ENCODE assay signal across 9 cellular contexts in the genomic region with DNA sequence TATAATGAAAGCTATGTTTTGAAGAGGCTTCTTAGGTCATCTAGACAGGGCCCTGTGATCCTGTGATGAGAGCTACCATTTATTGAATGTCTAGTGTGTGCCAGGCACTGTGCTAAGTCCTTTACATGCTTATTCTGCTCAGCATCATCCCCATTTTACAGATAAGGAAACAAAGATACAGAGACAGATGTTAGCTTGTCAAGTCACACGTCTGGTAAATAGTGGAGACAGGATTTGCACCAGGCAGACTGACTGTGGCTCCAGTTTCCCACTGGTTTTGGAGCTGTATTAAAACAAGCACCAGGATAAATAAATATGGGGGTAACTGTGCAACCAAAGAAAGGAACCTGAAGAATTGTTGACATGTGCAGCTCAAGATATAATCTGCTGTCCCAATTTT. TPM values are rescaled to one million over a fixed set of nuclear protein-coding genes. Genes with fewer than 3 reads are reported as not detected.
A peak's percentile ranks its signal among the peaks of the same experiment; 100 is the strongest.
DNase-seq lines count a peak whose midpoint lies in the region; ATAC-seq, FAIRE-seq and TF ChIP-seq lines count a peak whose summit lies in the region.
"Had no signal": no experiment of that assay in that cellular context is flagged by ENCODE, and none has a peak within 500 bp of the region (broad histone marks: within the 10 kb centered on the region; RNA-seq: fewer than 3 reads in every experiment).

No MANE protein-coding gene starts in this region.

- H3K56ac ChIP-seq in mesendoderm (ENCODE audit: low read length) = no peak overlapping the region

- intact Hi-C loops in HepG2 (cut with micrococcal nuclease; ENCODE audit: unreplicated experiment) = loop anchor here (1.0 to 10.0 kb wide), 6 partner anchors 38 to 597 kb away; no protein-coding TSS in a partner anchor
- intact Hi-C loops in right lobe of liver (cut with DNase I) = no loop called here
- intact Hi-C loops in vagina (cut with DNase I) = loop anchor here (10.0 kb wide), 2 partner anchors 49 to 179 kb away; no protein-coding TSS in a partner anchor
- intact Hi-C loops in posterior cingulate gyrus (cut with DNase I) = loop anchor here (1.0 to 10.0 kb wide), 4 partner anchors 37 to 597 kb away; no protein-coding TSS in a partner anchor

- no peak overlapping the region for H2BK120ac ChIP-seq in mesendoderm (ENCODE audit: low read depth, low read length)

- TF ChIP-seq RAD21 in HepG2 (CRISPR knock-in tag; IDR thresholded peaks at IDR 0.05) = no peak

- TF ChIP-seq CTCF in HepG2 (CRISPR knock-in tag; IDR thresholded peaks at IDR 0.05) = no peak
- TF ChIP-seq CTCF in right lobe of liver (IDR thresholded peaks at IDR 0.05) = no peak
- no peak for TF ChIP-seq CTCF in vagina (IDR thresholded peaks at IDR 0.05)

- H3K36me3 ChIP-seq in HepG2 (replicated peaks in 1 of 2; ENCODE audit: control insufficient read depth in 1 of 2, insufficient read depth in 2 of 2, low read length in 2 of 2) (no peaks in the 10 kb centered on the region), right lobe of liver (no peaks in the 10 kb centered on the region), mesendoderm (ENCODE audit: control insufficient read depth, insufficient read depth, low read length) (no peaks in the 10 kb centered on the region), vagina (no peaks in the 10 kb centered on the region)

- H3K4me3 ChIP-seq in HepG2 (replicated peaks in 1 of 3; ENCODE audit: insufficient read depth in 1 of 3, low read depth in 2 of 3, low read length in 3 of 3) = no peak overlapping the region
- no peak overlapping the region for H3K4me3 ChIP-seq in right lobe of liver
- H3K4me3 ChIP-seq in mesendoderm (ENCODE audit: low read length) = no peak overlapping the region
- H3K4me3 ChIP-seq in vagina = no peak overlapping the region

- H3K23ac ChIP-seq in mesendoderm (ENCODE audit: low read length) = no peak overlapping the region

- no peaks in the 10 kb centered on the region for H3K79me1 ChIP-seq in mesendoderm (ENCODE audit: low read length)

- H3K27me3 ChIP-seq in HepG2 (ENCODE audit: control insufficient read depth in 1 of 2, insufficient read depth in 2 of 2, low read length in 2 of 2) (no peaks in the 10 kb centered on the region), right lobe of liver (no peaks in the 10 kb centered on the region), mesendoderm (ENCODE audit: insufficient read depth, low read length, poor library complexity) (no peaks in the 10 kb centered on the region), vagina (no peaks in the 10 kb centered on the region)

- WGBS in HepG2 (ENCODE audit: low lambda C conversion rate) = 74% methylated on average over 1 of the region's 1 CpG
- 100% methylated on average over 1 of the region's 1 CpG for WGBS in right lobe of liver (ENCODE audit: insufficient coverage, low coverage, low lambda C conversion rate, missing lambda C conversion rate)
- WGBS in mesendoderm (ENCODE audit: extremely low coverage, insufficient coverage, low lambda C conversion rate) = no CpG with 5 or more reads among the region's 1 CpG

- H3K4me1 ChIP-seq in HepG2 (ENCODE audit: insufficient read depth, low read length) = peaks cover 37% of the 10 kb centered on the region
- peaks cover 0 to 6% (median 0%) of the 10 kb centered on the region in 4 donors for H3K4me1 ChIP-seq in right lobe of liver
- H3K4me1 ChIP-seq in mesendoderm (ENCODE audit: control insufficient read depth, low read depth, low read length) = no peaks in the 10 kb centered on the region
- H3K4me1 ChIP-seq in vagina = no peaks in the 10 kb centered on the region

- H4K20me1 ChIP-seq in HepG2 (ENCODE audit: insufficient read depth, low read length) = no peaks in the 10 kb centered on the region

- TF ChIP-seq POLR2A in HepG2 (IDR thresholded peaks at IDR 0.05; ENCODE audit: insufficient read depth in 1 of 2, low read depth in 2 of 2, low read length in 2 of 2) = no peak
- no peak for TF ChIP-seq POLR2A in right lobe of liver (IDR thresholded peaks at IDR 0.05)
- no peak for TF ChIP-seq POLR2A in vagina (IDR thresholded peaks at IDR 0.05)

- H3K27ac ChIP-seq in HepG2 (ENCODE audit: extremely low read length, insufficient read depth, low read length) = no peak overlapping the region
- H3K27ac ChIP-seq in right lobe of liver = no peak overlapping the region
- H3K27ac ChIP-seq in mesendoderm (ENCODE audit: low read depth, low read length) = no peak overlapping the region
- peak overlapping the region; percentile 48 for H3K27ac ChIP-seq in vagina

- H3K4me2 ChIP-seq in HepG2 (ENCODE audit: low read depth, low read length) = no peak overlapping the region
- no peak overlapping the region for H3K4me2 ChIP-seq in mesendoderm (ENCODE audit: low read length)

- no peak overlapping the region for H4K8ac ChIP-seq in mesendoderm (ENCODE audit: low read depth, low read length)

- POLR2A ChIA-PET in HepG2 (lab: Yijun Ruan, JAX) = interaction anchor here (0.7 to 1.6 kb wide), 4 partner anchors 10 to 182 kb away, joined by 3 to 7 read pairs (median 4); no protein-coding TSS in a partner anchor

- ATAC-seq in HepG2 = no peak
- no peak for ATAC-seq in right lobe of liver
- no peak for ATAC-seq in HG03432 (IDR thresholded peaks at IDR 0.05; ENCODE audit: unreplicated experiment)

- TF ChIP-seq EP300 in HepG2 (IDR thresholded peaks at IDR 0.05; ENCODE audit: low read depth in 2 of 2, low read length in 2 of 2) (no peak), HepG2 (CRISPR knock-in tag; IDR thresholded peaks at IDR 0.05; ENCODE audit: borderline replicate concordance) (no peak)

- no peak overlapping the region for H3K4ac ChIP-seq in mesendoderm (ENCODE audit: low read depth, low read length)

- no peak overlapping the region for H4K5ac ChIP-seq in mesendoderm (ENCODE audit: low read length)

- no peak overlapping the region for H2BK15ac ChIP-seq in mesendoderm (replicated peaks; ENCODE audit: low read depth)

- no peaks in the 10 kb centered on the region for H3K9me3 ChIP-seq in HepG2 (ENCODE audit: low read length)
- H3K9me3 ChIP-seq in right lobe of liver = no peaks in the 10 kb centered on the region
- no peaks in the 10 kb centered on the region for H3K9me3 ChIP-seq in vagina

- FAIRE-seq in HepG2 (lab: Jason Lieb, UNC) = no peak

- H3K79me2 ChIP-seq in HepG2 (ENCODE audit: insufficient read depth, low read length) (no peaks in the 10 kb centered on the region), mesendoderm (ENCODE audit: control insufficient read depth, insufficient read depth, low read length) (no peaks in the 10 kb centered on the region)

- DNase-seq in HepG2 (ENCODE audit: low spot score) = no peak
- DNase-seq in right lobe of liver = no peak
- peak; percentile 4 for DNase-seq in NCI-H69 (lab: John Stamatoyannopoulos, UW)
- peak; percentile 21 for DNase-seq in mesendoderm
- no peak for DNase-seq in vagina (ENCODE audit: extremely low spot score in 2 of 2)
- DNase-seq in posterior cingulate gyrus = no peak
- no peak for DNase-seq in stimulated activated CD4-positive, alpha-beta T cell treated with anti-CD3 and anti-CD28 coated beads, Interleukin-4, amount 100 ng/mL, for 24 hours
- DNase-seq: NCI-H1092 had no signal

- in situ Hi-C loops in HepG2 (cut with HindIII; ENCODE audit: extremely low pct_ligation_motif_present, low pct_unique_long_range_greater_than_20kb) = loop anchor here (5.0 kb wide), 1 partner anchor 182 kb away; no protein-coding TSS in a partner anchor

- H2BK5ac ChIP-seq in mesendoderm (ENCODE audit: low read length) = no peak overlapping the region

- H3K9ac ChIP-seq in HepG2 (ENCODE audit: insufficient read depth, low read depth, low read length) (no peak overlapping the region), mesendoderm (ENCODE audit: low read length) (no peak overlapping the region)

- H3K18ac ChIP-seq in mesendoderm (ENCODE audit: low read length) = no peak overlapping the region

- CTCF ChIA-PET in HepG2 (lab: Yijun Ruan, JAX; ENCODE audit: low intra/inter-chr PET ratio, low total read pairs) = interaction anchor here (2.3 to 4.2 kb wide), 3 partner anchors 38 to 182 kb away, joined by 11 to 22 read pairs (median 12); no protein-coding TSS in a partner anchor

- BruUV-seq in HepG2 (replicated peaks; lab: Mats Ljungman, UMichigan) = no TSS peak

- H2AK5ac ChIP-seq in mesendoderm (ENCODE audit: low read length) = no peak overlapping the region

- H2AFZ ChIP-seq in HepG2 (ENCODE audit: low read length) = no peak overlapping the region

TF ChIP-seq in HepG2, 621 proteins besides CTCF, POLR2A, EP300 and RAD21 (continues in another document):
- TF ChIP-seq NFATC3 (CRISPR knock-in tag; IDR thresholded peaks at IDR 0.05) (no peak), SOX5 (CRISPR knock-in tag; IDR thresholded peaks at IDR 0.05; ENCODE audit: borderline replicate concordance) (no peak), NCOR1 (IDR thresholded peaks at IDR 0.05; ENCODE audit: borderline replicate concordance, low read length) (no peak), PRPF4 (IDR thresholded peaks at IDR 0.05; ENCODE audit: low read depth, low read length, poor library complexity, severe bottlenecking) (no peak)

RNA-seq across cellular contexts. Expression of gene EML6, which starts 19.2 kb away (rescaled TPM):
- total RNA-seq in HepG2 (2016; rRNA removed; fragmentation: Illumina TruSeq; extraction: Trizol) = 19.9 and 32.4 TPM in 2 replicates
- total RNA-seq in HepG2 (2016; cell fraction: cytosol; rRNA removed; fragmentation: Illumina TruSeq; extraction: Trizol; ENCODE audit: low read depth) = 8.7 and 8.9 TPM in 2 replicates
- total RNA-seq in HepG2 (2016; cell fraction: insoluble cytoplasmic fraction; rRNA removed; fragmentation: Illumina TruSeq; extraction: Trizol) = 21.5 and 29.8 TPM in 2 replicates
- total RNA-seq in HepG2 (2016; cell fraction: membrane; rRNA removed; fragmentation: Illumina TruSeq; extraction: Trizol) = 8.7 and 9.4 TPM in 2 replicates
- 55.5 and 58.9 TPM in 2 replicates for total RNA-seq in HepG2 (2016; cell fraction: nucleus; rRNA removed; fragmentation: Illumina TruSeq; extraction: Trizol)
- polyA plus RNA-seq in HepG2 (2011; rRNA removed) = 17.2 and 28.5 TPM in 2 replicates
- 6.9 and 8.2 TPM in 2 replicates for polyA plus RNA-seq in HepG2 (2011; cell fraction: cytosol; rRNA removed)
- polyA plus RNA-seq in HepG2 (2011; cell fraction: nucleus; rRNA removed) = 112 TPM in 2 replicates
- 5.4 and 8.8 TPM in 2 replicates for polyA plus RNA-seq in HepG2 (2012)
- polyA plus RNA-seq in HepG2 (2016; cell fraction: cytosol; fragmentation: Illumina TruSeq; extraction: Trizol; ENCODE audit: low read depth) = 1.9 and 2.7 TPM in 2 replicates
- 13.1 and 14.9 TPM in 2 replicates for polyA plus RNA-seq in HepG2 (2016; cell fraction: insoluble cytoplasmic fraction; fragmentation: Illumina TruSeq; extraction: Trizol; ENCODE audit: low read depth)
- 2.9 and 3.6 TPM in 2 replicates for polyA plus RNA-seq in HepG2 (2016; cell fraction: membrane; fragmentation: Illumina TruSeq; extraction: Trizol; ENCODE audit: low read depth)
- 110 and 115 TPM in 2 replicates for polyA plus RNA-seq in HepG2 (2016; cell fraction: nucleus; fragmentation: Illumina TruSeq; extraction: Trizol; ENCODE audit: insufficient read depth, low read depth)
- 15.8 and 16.9 TPM in 2 replicates for polyA minus RNA-seq in HepG2 (2011; rRNA and poly(A)+ RNA removed; ENCODE audit: low replicate concordance)
- 3.3 and 5.4 TPM in 2 replicates for polyA minus RNA-seq in HepG2 (2011; cell fraction: cytosol; rRNA and poly(A)+ RNA removed)
- 26.1 and 28.0 TPM in 2 replicates for polyA minus RNA-seq in HepG2 (2011; cell fraction: nucleus; rRNA and poly(A)+ RNA removed)
- total RNA-seq in right lobe of liver = 1 to 10 TPM in 4 of 6 experiments, under 1 TPM in 2; 0.82 to 2.5 (median 1.5) TPM
- polyA plus RNA-seq in mesendoderm (2013, experiment 1 of 2) = 0.34 TPM
- 0.32 TPM for polyA plus RNA-seq in mesendoderm (2013, experiment 2 of 2)
- 1.7 TPM for total RNA-seq in vagina

Comparison
In these comparisons a context has a peak if more than half of its experiments do, and no peak if none do; other contexts are left out.
1. intact Hi-C loops: an anchor here in HepG2 (1.0 to 10.0 kb wide), vagina (10.0 kb wide) and posterior cingulate gyrus (1.0 to 10.0 kb wide); none called in right lobe of liver.
2. DNase-seq: peak in NCI-H69 (single experiment) and mesendoderm (single experiment); none in HepG2 (single experiment), right lobe of liver (0 of 3), vagina (0 of 2), posterior cingulate gyrus (0 of 10) and stimulated activated CD4-positive, alpha-beta T cell treated with anti-CD3 and anti-CD28 coated beads, Interleukin-4, amount 100 ng/mL, for 24 hours (single experiment).